ENCODE assay signal across 9 cellular contexts in genomic region chr1:213374369-213374768, GRCh38.
DNase-seq lines count a peak whose midpoint lies in the region; TF ChIP-seq lines count a peak whose summit lies in the region.
"Had no signal": no experiment of that assay in that cellular context is flagged by ENCODE, and none has a peak within 500 bp of the region (broad histone marks: within the 10 kb centered on the region; RNA-seq: fewer than 3 reads in every experiment).

No MANE protein-coding gene starts in this region.

- in situ Hi-C loops in astrocyte of the spinal cord (cut with HindIII; ENCODE audit: low sequenced_read_pairs), result no loop called here

- no peak overlapping the region for H3K27ac Mint-ChIP-seq in immature natural killer cell

- H3K4me3 ChIP-seq in HFF-Myc (replicated peaks; ENCODE audit: low read depth, low read length) (no peak overlapping the region), astrocyte of the spinal cord (ENCODE audit: low read depth, low read length) (no peak overlapping the region)

- no peaks in the 10 kb centered on the region for H3K9me3 Mint-ChIP-seq in immature natural killer cell
- H3K9me3 Mint-ChIP-seq: CD8-positive, alpha-beta memory T cell had no signal

- H3K36me3 Mint-ChIP-seq in immature natural killer cell, result no peaks in the 10 kb centered on the region

- peak; percentile 88 for TF ChIP-seq CTCF in HFF-Myc (IDR thresholded peaks at IDR 0.05; ENCODE audit: low read depth, low read length, missing control alignments)
- peak; percentile 96 for TF ChIP-seq CTCF in astrocyte of the spinal cord (IDR thresholded peaks at IDR 0.05; ENCODE audit: low read depth, low read length)

- H3K4me1 Mint-ChIP-seq in immature natural killer cell, result no peaks in the 10 kb centered on the region
- H3K4me1 Mint-ChIP-seq: CD8-positive, alpha-beta memory T cell had no signal

- DNase-seq in NCI-H524 (lab: John Stamatoyannopoulos, UW), result peak; percentile 30 to 67
- no peak for DNase-seq in NCI-H524 treated with DMSO at 0.1 percent for 48 hours (lab: John Stamatoyannopoulos, UW)
- DNase-seq in HFF-Myc (ENCODE audit: extremely low read depth, low read depth), result peak; percentile 19
- peak; percentile 79 for DNase-seq in NCI-H1048 (lab: John Stamatoyannopoulos, UW)
- DNase-seq in SW480 (ENCODE audit: low spot score), result peak; percentile 49
- peak; percentile 56 for DNase-seq in astrocyte of the spinal cord (ENCODE audit: low read depth, low spot score)
- peak in 2 of 3 donors; percentile 9 to 12 for DNase-seq in immature natural killer cell
- peak; percentile 24 for DNase-seq in stimulated activated CD4-positive, alpha-beta T cell treated with anti-CD3 and anti-CD28 coated beads, Interleukin-2, amount 100 ng/mL, for 4 hours (ENCODE audit: low read depth)

- H3K4me3 Mint-ChIP-seq in immature natural killer cell, result no peak overlapping the region
- H3K4me3 Mint-ChIP-seq: CD8-positive, alpha-beta memory T cell had no signal

- peaks cover 0 to 3% (median 2%) of the 10 kb centered on the region in 3 donors for H3K27me3 Mint-ChIP-seq in immature natural killer cell (ENCODE audit: low read depth in 3 of 3)
